In the genomic region with DNA sequence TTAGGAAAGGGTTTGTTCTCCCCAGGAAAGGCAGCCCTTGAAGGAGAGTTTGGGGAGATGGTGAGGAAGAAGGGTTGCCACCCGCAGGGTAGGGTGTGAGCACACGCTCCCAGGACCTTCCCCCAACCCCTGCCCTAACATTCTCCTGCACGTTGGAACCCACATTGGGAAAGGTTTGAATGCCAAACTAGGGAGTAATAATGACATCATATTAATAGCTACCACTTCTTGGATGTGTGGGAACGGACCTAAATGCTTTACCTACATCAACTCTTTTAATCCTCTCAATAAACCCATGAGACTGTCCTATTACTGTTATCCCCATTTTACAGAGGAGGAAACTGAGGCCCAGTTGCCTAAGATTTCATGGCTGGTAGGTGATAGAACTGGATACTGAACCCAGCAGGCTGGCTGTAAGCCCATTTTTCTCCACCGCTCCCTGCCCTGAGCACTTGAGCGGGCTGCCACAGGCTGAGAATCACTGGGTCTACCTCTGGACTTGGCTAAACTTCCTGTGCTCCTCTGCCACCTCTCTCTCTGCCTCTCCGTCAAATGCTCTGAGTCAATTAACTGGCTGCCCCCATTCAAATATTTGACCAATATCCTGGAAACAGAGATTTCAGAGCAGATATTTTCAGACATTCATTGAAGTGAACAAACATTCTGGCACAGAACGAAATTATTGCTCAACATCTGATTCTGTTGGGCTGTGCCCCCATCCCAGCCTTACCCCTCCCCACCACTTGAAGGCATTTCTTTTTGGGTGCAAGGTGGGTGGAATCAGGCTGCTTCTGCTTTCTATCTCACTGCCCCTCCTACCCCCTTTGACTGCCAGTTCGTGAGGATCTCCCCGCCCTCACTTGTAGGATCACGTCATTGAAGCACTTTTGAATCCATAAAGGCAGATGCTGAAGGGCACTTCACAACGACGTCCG, we compare ENCODE assay signal across 20 cellular contexts.
DNase-seq lines count a peak whose midpoint lies in the region; ATAC-seq and TF ChIP-seq lines count a peak whose summit lies in the region.
"Had no signal": no experiment of that assay in that cellular context is flagged by ENCODE, and none has a peak within 500 bp of the region (broad histone marks: within the 10 kb centered on the region; RNA-seq: fewer than 3 reads in every experiment).

No MANE protein-coding gene starts in this region.

- TF ChIP-seq CTCF in choroid plexus epithelial cell (conservative IDR thresholded peaks at IDR 0.05; ENCODE audit: low read depth, low read length) (no peak), upper lobe of right lung (IDR thresholded peaks at IDR 0.05) (no peak)

- DNase-seq in SIG-M5 treated with dmso at 0.1 percent for 504 hours (lab: John Stamatoyannopoulos, UW; ENCODE audit: unreplicated experiment) (peak; percentile 49), SIG-M5 (lab: John Stamatoyannopoulos, UW) (no peak), NCI-H524 treated with DMSO at 0.1 percent for 48 hours (lab: John Stamatoyannopoulos, UW) (peak; percentile 54), choroid plexus epithelial cell (ENCODE audit: low read depth) (peak; percentile 52), upper lobe of right lung (no peak), NCI-H2081 (lab: John Stamatoyannopoulos, UW) (no peak)
- DNase-seq: activated CD8-positive, alpha-beta T cell treated with anti-CD3 and anti-CD28 coated beads, Interleukin-2, amount 10 ng/mL, durations not matched to agents 7 days and 5 days; amniotic stem cell; Calu3; hippocampal formation; kidney glomerular epithelial cell; NCI-H226; nucleus accumbens; sigmoid colon; substantia nigra had no signal

- no peaks in the 10 kb centered on the region for H3K27me3 ChIP-seq in upper lobe of right lung

- no peak overlapping the region for H3K27ac ChIP-seq in upper lobe of right lung
- H3K27ac ChIP-seq: sigmoid colon had no signal

- ATAC-seq in upper lobe of right lung (peak; percentile 62), HG02623 (IDR thresholded peaks at IDR 0.05; ENCODE audit: unreplicated experiment) (no peak), GM18861 (IDR thresholded peaks at IDR 0.05; ENCODE audit: unreplicated experiment) (no peak)
- ATAC-seq: activated CD8-positive, alpha-beta T cell treated with anti-CD3 and anti-CD28 coated beads, Interleukin-2, amount 10 ng/mL, durations not matched to agents 7 days and 5 days; activated T-helper 17 cell treated with anti-CD3 and anti-CD28 coated beads, Interleukin-2, amount 50 U/mL, for 72 hours; HCT116; Panc1 had no signal

- peaks cover 6% of the 10 kb centered on the region for H3K4me1 ChIP-seq in upper lobe of right lung
- H3K4me1 ChIP-seq: sigmoid colon had no signal

- H3K36me3 ChIP-seq in upper lobe of right lung: no peaks in the 10 kb centered on the region
- H3K36me3 ChIP-seq: sigmoid colon had no signal

- H3K9me3 ChIP-seq in upper lobe of right lung: no peaks in the 10 kb centered on the region
- H3K9me3 ChIP-seq: sigmoid colon had no signal

- intact Hi-C loops in upper lobe of right lung (cut with DNase I): no loop called here

- H3K4me3 ChIP-seq in choroid plexus epithelial cell (ENCODE audit: low read depth, low read length): no peak overlapping the region
- no peak overlapping the region for H3K4me3 ChIP-seq in upper lobe of right lung
- H3K4me3 ChIP-seq: sigmoid colon had no signal

Comparison
In these comparisons a context has a peak if more than half of its experiments do, and no peak if none do; other contexts are left out.
1. DNase-seq: peak in SIG-M5 treated with dmso at 0.1 percent for 504 hours (single experiment), NCI-H524 treated with DMSO at 0.1 percent for 48 hours (single experiment) and choroid plexus epithelial cell (single experiment); none in SIG-M5 (single experiment), upper lobe of right lung (single experiment) and NCI-H2081 (0 of 2).